In the genomic region with DNA sequence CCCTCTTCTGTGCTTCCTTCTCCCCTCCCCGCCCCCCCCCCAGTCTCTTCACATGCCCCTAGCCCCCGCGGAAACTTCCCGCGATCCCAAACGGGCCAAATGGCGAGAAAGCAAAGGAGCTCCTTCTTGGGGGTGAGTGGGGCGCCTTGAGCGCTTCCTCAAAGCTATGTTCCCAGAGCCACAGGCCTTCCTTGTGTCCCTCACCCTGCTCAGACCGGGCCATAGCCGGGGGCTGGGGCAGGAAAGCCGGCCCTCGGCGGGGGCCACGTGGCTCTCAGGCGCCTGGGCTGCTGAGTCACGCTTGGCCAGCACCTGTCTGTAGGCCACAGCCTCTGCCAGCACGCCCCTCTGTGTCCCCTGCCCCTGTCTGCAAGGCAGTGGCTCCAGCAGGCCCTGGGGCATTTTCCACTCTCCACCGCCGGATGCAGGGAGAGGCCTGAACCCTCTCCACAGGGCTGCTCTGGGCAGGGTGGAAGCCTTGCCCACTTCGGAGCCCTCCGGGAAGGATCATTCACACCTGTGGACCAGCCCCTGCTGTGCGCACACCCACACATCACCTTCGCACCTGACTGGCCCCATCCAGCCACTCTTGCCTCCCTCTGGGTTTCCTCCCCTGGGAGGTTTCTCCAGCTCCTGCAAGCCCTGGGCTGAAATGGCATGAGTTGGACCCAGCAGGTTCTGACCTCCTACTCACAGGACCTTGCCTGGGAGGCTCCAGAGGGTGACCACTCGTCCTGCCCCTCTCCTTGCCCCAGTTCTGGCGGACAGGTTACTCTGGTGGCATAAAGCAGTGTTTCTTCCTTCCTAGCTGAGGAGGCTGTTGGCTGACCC, we compare ENCODE assay signal across 7 cellular contexts. TPM values are rescaled to one million over a fixed set of nuclear protein-coding genes. Genes with fewer than 3 reads are reported as not detected.
A peak's percentile ranks its signal among the peaks of the same experiment; 100 is the strongest.
DNase-seq lines count a peak whose midpoint lies in the region; ATAC-seq, FAIRE-seq and TF ChIP-seq lines count a peak whose summit lies in the region.

No MANE protein-coding gene starts in this region.

- no peaks in the 10 kb centered on the region for H3K9me1 ChIP-seq in keratinocyte (ENCODE audit: control insufficient read depth, extremely low read depth, insufficient read depth, low read length)

- CTCF ChIA-PET in mammary epithelial cell (lab: Charles Lee; ENCODE audit: low non-redundant PET) = interaction anchor here (0.8 kb wide), 1 partner anchor 24 kb away, joined by 3 read pairs; no protein-coding TSS in a partner anchor

- H2AFZ ChIP-seq in mammary epithelial cell (ENCODE audit: low read depth, low read length) (peak overlapping the region; percentile 59), keratinocyte (ENCODE audit: control insufficient read depth, low read length) (peak overlapping the region; percentile 51)

- BruUV-seq in mammary epithelial cell (replicated peaks; lab: Mats Ljungman, UMichigan) = no TSS peak

- H3K36me3 ChIP-seq in SJCRH30 = peaks cover 14% of the 10 kb centered on the region
- peaks cover 14% of the 10 kb centered on the region for H3K36me3 ChIP-seq in mammary epithelial cell (ENCODE audit: insufficient read depth, low read length)
- peaks cover 16 to 18% of the 10 kb centered on the region in 2 experiments for H3K36me3 ChIP-seq in keratinocyte (ENCODE audit: control insufficient read depth in 2 of 2, extremely low read depth in 1 of 2, insufficient read depth in 2 of 2, low read length in 2 of 2)
- peaks cover 22 to 31% (median 27%) of the 10 kb centered on the region in 3 donors for H3K36me3 ChIP-seq in skeletal muscle tissue (ENCODE audit: control insufficient read depth in 3 of 3, insufficient read depth in 3 of 3, low read length in 3 of 3)

- DNase-seq in ELR (ENCODE audit: low read depth) = peak; percentile 84
- peak; percentile 91 to 95 for DNase-seq in SJCRH30
- DNase-seq in mammary epithelial cell = peak; percentile 52
- DNase-seq in keratinocyte (ENCODE audit: low read depth, low spot score) = no peak
- no peak for DNase-seq in KG1 (lab: John Stamatoyannopoulos, UW)

- in situ Hi-C loops in mammary epithelial cell (cut with MboI; ENCODE audit: low sequenced_read_pairs in 2 of 2) = no loop called here

- intact Hi-C loops in mammary epithelial cell (cut with micrococcal nuclease) = no loop called here

- H3K27ac ChIP-seq in SJCRH30 = peak overlapping the region; percentile 96
- H3K27ac ChIP-seq in mammary epithelial cell (ENCODE audit: insufficient read depth, low read depth, low read length) = peak overlapping the region; percentile 64
- H3K27ac ChIP-seq in keratinocyte (ENCODE audit: control insufficient read depth, insufficient read depth, low read length) = peak overlapping the region; percentile 87
- peak overlapping the region; percentile 99 for H3K27ac ChIP-seq in skeletal muscle tissue (ENCODE audit: low read depth, low read length)

- ATAC-seq in HG02642 (IDR thresholded peaks at IDR 0.05; ENCODE audit: poor library complexity, unreplicated experiment) = peak; percentile 22

- dilution Hi-C loops in mammary epithelial cell (cut with HindIII; ENCODE audit: low sequenced_read_pairs) = no loop called here
- dilution Hi-C loops in keratinocyte (cut with MboI; ENCODE audit: extremely low pct_ligation_motif_present, low sequenced_read_pairs) = no loop called here

- H3K9ac ChIP-seq in mammary epithelial cell (ENCODE audit: insufficient read depth, low read length) = peak overlapping the region; percentile 33
- peak overlapping the region; percentile 93 for H3K9ac ChIP-seq in keratinocyte (ENCODE audit: control insufficient read depth, extremely low read depth, insufficient read depth, low read length)
- H3K9ac ChIP-seq in skeletal muscle tissue (ENCODE audit: low read depth in 1 of 3, low read length in 3 of 3) = peak overlapping the region; percentile 95 to 100 (median 100)

- H3K4me2 ChIP-seq in mammary epithelial cell (ENCODE audit: insufficient read depth, low read depth, low read length) = peak overlapping the region; percentile 50
- H3K4me2 ChIP-seq in keratinocyte (ENCODE audit: control insufficient read depth, extremely low read depth, insufficient read depth, low read depth, low read length) = peak overlapping the region; percentile 88

- TF ChIP-seq CTCF in mammary epithelial cell (conservative IDR thresholded peaks at IDR 0.05 in 1 of 2, IDR thresholded peaks at IDR 0.05 in 1 of 2; ENCODE audit: extremely low read depth in 1 of 2, insufficient read depth in 1 of 2, low read depth in 1 of 2, low read length in 2 of 2) = no peak
- no peak for TF ChIP-seq CTCF in keratinocyte (optimal IDR thresholded peaks at IDR 0.05 in 1 of 3, IDR thresholded peaks at IDR 0.05 in 1 of 3, conservative IDR thresholded peaks at IDR 0.05 in 1 of 3; ENCODE audit: extremely low read depth in 1 of 3, insufficient read depth in 2 of 3, low read length in 3 of 3)

- no peaks in the 10 kb centered on the region for H3K27me3 ChIP-seq in SJCRH30
- no peaks in the 10 kb centered on the region for H3K27me3 ChIP-seq in mammary epithelial cell (ENCODE audit: insufficient read depth, low read length)
- no peaks in the 10 kb centered on the region for H3K27me3 ChIP-seq in keratinocyte (ENCODE audit: control insufficient read depth, extremely low read depth, insufficient read depth, low read length)
- H3K27me3 ChIP-seq in skeletal muscle tissue (ENCODE audit: control insufficient read depth in 3 of 3, insufficient read depth in 3 of 3, low read length in 3 of 3) = no peaks in the 10 kb centered on the region

- H4K20me1 ChIP-seq in mammary epithelial cell (ENCODE audit: insufficient read depth, low read length) (no peaks in the 10 kb centered on the region), keratinocyte (ENCODE audit: control insufficient read depth, extremely low read depth, insufficient read depth, low read length) (peaks cover 19% of the 10 kb centered on the region)

- H3K4me3 ChIP-seq in SJCRH30 (peak overlapping the region; percentile 95), mammary epithelial cell (replicated peaks in 1 of 3; ENCODE audit: insufficient read depth in 1 of 3, low read depth in 2 of 3, low read length in 3 of 3) (no peak overlapping the region), keratinocyte (ENCODE audit: control insufficient read depth in 2 of 3, extremely low read depth in 1 of 3, insufficient read depth in 2 of 3, low read depth in 1 of 3, low read length in 3 of 3) (no peak overlapping the region), skeletal muscle tissue (ENCODE audit: low read length in 3 of 3) (peak overlapping the region; percentile 83 to 94 (median 93))

- H3K4me1 ChIP-seq in SJCRH30 (peaks cover 25% of the 10 kb centered on the region), mammary epithelial cell (ENCODE audit: insufficient read depth, low read length) (peaks cover 36% of the 10 kb centered on the region), keratinocyte (ENCODE audit: control insufficient read depth, extremely low read depth, insufficient read depth, low read length) (peaks cover 32% of the 10 kb centered on the region), skeletal muscle tissue (ENCODE audit: control insufficient read depth in 3 of 3, insufficient read depth in 3 of 3, low read length in 3 of 3) (peaks cover 53 to 60% (median 59%) of the 10 kb centered on the region in 3 donors)

- no peak for FAIRE-seq in keratinocyte (lab: Jason Lieb, UNC)

- 8% methylated on average over 7 of the region's 26 CpGs for WGBS in mammary epithelial cell (ENCODE audit: low coverage, missing lambda C conversion rate)

- H3K79me2 ChIP-seq in mammary epithelial cell (ENCODE audit: insufficient read depth, low read length) (peaks cover 38% of the 10 kb centered on the region), keratinocyte (ENCODE audit: control insufficient read depth, insufficient read depth, low read length) (peaks cover 23% of the 10 kb centered on the region)

- H3K9me3 ChIP-seq in SJCRH30 (replicated peaks) (no peaks in the 10 kb centered on the region), mammary epithelial cell (replicated peaks; ENCODE audit: insufficient read depth, low read length) (no peaks in the 10 kb centered on the region), keratinocyte (ENCODE audit: control insufficient read depth, low read depth, low read length) (no peaks in the 10 kb centered on the region), skeletal muscle tissue (ENCODE audit: control insufficient read depth in 3 of 3, low read length in 3 of 3) (no peaks in the 10 kb centered on the region)

RNA-seq across cellular contexts. Expression of gene SQSTM1, which starts 1.2 kb away (rescaled TPM):
- 64.9 and 65.8 TPM in 2 replicates for total RNA-seq in SJCRH30 (2014; rRNA removed; shearing (Covaris generic))
- total RNA-seq in mammary epithelial cell (100 to 1,000 TPM; 230 to 379 TPM), skeletal muscle tissue (54.8 TPM)
- polyA plus RNA-seq in mammary epithelial cell (84.0 TPM), keratinocyte (75.7 to 170 TPM (median 116 TPM) in 3 replicates)
- polyA minus RNA-seq in mammary epithelial cell (66.6 TPM), keratinocyte (75.7 to 129 TPM (median 109 TPM) in 3 replicates)
- 213 TPM for polyA plus RNA-seq in keratinocyte (2011; ENCODE audit: low read depth)
- 114 and 159 TPM in 2 replicates for polyA plus RNA-seq in keratinocyte (2011; cell fraction: cytosol; rRNA removed)
- 252 and 279 TPM in 2 replicates for polyA plus RNA-seq in keratinocyte (2011; cell fraction: nucleus; rRNA removed)
- polyA plus RNA-seq in keratinocyte (2012; ENCODE audit: low replicate concordance) = 242 and 584 TPM in 2 replicates
- polyA minus RNA-seq in keratinocyte (2011; cell fraction: cytosol; rRNA and poly(A)+ RNA removed) = 346 TPM
- polyA minus RNA-seq in keratinocyte (2011; cell fraction: nucleus; rRNA and poly(A)+ RNA removed) = 576 and 665 TPM in 2 replicates

RNA-seq across cellular contexts. Expression of gene MGAT4B, which starts 12.8 kb away (rescaled TPM):
- total RNA-seq in SJCRH30 (2014; rRNA removed; shearing (Covaris generic)) = 55.5 and 60.5 TPM in 2 replicates
- 100 to 1,000 TPM in 1 of 2 donors, 10 to 100 TPM in 1; 88.0 to 143 TPM for total RNA-seq in mammary epithelial cell
- polyA plus RNA-seq in mammary epithelial cell = 157 TPM
- polyA minus RNA-seq in mammary epithelial cell = 181 TPM
- 69.8 to 173 TPM (median 89.1 TPM) in 3 replicates for polyA plus RNA-seq in keratinocyte
- polyA plus RNA-seq in keratinocyte (2011; ENCODE audit: low read depth) = 177 TPM
- 126 and 152 TPM in 2 replicates for polyA plus RNA-seq in keratinocyte (2011; cell fraction: cytosol; rRNA removed)
- 227 and 261 TPM in 2 replicates for polyA plus RNA-seq in keratinocyte (2011; cell fraction: nucleus; rRNA removed)
- polyA plus RNA-seq in keratinocyte (2012; ENCODE audit: low replicate concordance) = 106 and 109 TPM in 2 replicates
- 108 to 245 TPM (median 131 TPM) in 3 replicates for polyA minus RNA-seq in keratinocyte
- 213 TPM for polyA minus RNA-seq in keratinocyte (2011; cell fraction: cytosol; rRNA and poly(A)+ RNA removed)
- polyA minus RNA-seq in keratinocyte (2011; cell fraction: nucleus; rRNA and poly(A)+ RNA removed) = 109 and 127 TPM in 2 replicates
- 32.4 TPM for total RNA-seq in skeletal muscle tissue

RNA-seq across cellular contexts. Expression of gene LTC4S, which starts 25.7 kb away (rescaled TPM):
- not detected in 2 replicates for total RNA-seq in SJCRH30 (2014; rRNA removed; shearing (Covaris generic))
- total RNA-seq in mammary epithelial cell (under 1 TPM; 0.50 to 0.82 TPM), skeletal muscle tissue (3.7 TPM)
- polyA plus RNA-seq in mammary epithelial cell (0.29 TPM), keratinocyte (0.30 TPM in 1 of 3 replicates, not detected in the others)
- polyA minus RNA-seq in mammary epithelial cell (not detected), keratinocyte (not detected in 3 replicates)
- polyA plus RNA-seq in keratinocyte (2011; ENCODE audit: low read depth) = not detected
- polyA plus RNA-seq in keratinocyte (2011; cell fraction: cytosol; rRNA removed) = 0.27 TPM in 1 of 2 replicates, not detected in the other
- not detected in 2 replicates for polyA plus RNA-seq in keratinocyte (2011; cell fraction: nucleus; rRNA removed)
- 0.32 and 0.61 TPM in 2 replicates for polyA plus RNA-seq in keratinocyte (2012; ENCODE audit: low replicate concordance)
- not detected for polyA minus RNA-seq in keratinocyte (2011; cell fraction: cytosol; rRNA and poly(A)+ RNA removed)
- polyA minus RNA-seq in keratinocyte (2011; cell fraction: nucleus; rRNA and poly(A)+ RNA removed) = not detected in 2 replicates

RNA-seq across cellular contexts. Expression of gene MRNIP, which starts 39.1 kb away (rescaled TPM):
- 10.3 and 15.3 TPM in 2 replicates for total RNA-seq in SJCRH30 (2014; rRNA removed; shearing (Covaris generic))
- total RNA-seq in mammary epithelial cell = 10 to 100 TPM in 1 of 2 donors, 1 to 10 TPM in 1; 9.5 to 20.4 TPM
- 11.6 TPM for polyA plus RNA-seq in mammary epithelial cell
- 7.5 TPM for polyA minus RNA-seq in mammary epithelial cell
- 12.3 to 19.9 TPM (median 14.9 TPM) in 3 replicates for polyA plus RNA-seq in keratinocyte
- 10.0 TPM for polyA plus RNA-seq in keratinocyte (2011; ENCODE audit: low read depth)
- 5.1 and 5.7 TPM in 2 replicates for polyA plus RNA-seq in keratinocyte (2011; cell fraction: cytosol; rRNA removed)
- 97.9 and 116 TPM in 2 replicates for polyA plus RNA-seq in keratinocyte (2011; cell fraction: nucleus; rRNA removed)
- 10.0 and 27.9 TPM in 2 replicates for polyA plus RNA-seq in keratinocyte (2012; ENCODE audit: low replicate concordance)
- polyA minus RNA-seq in keratinocyte = 7.6 to 12.9 TPM (median 12.3 TPM) in 3 replicates
- polyA minus RNA-seq in keratinocyte (2011; cell fraction: cytosol; rRNA and poly(A)+ RNA removed) = 3.3 TPM
- polyA minus RNA-seq in keratinocyte (2011; cell fraction: nucleus; rRNA and poly(A)+ RNA removed) = 9.5 and 21.6 TPM in 2 replicates
- 21.4 TPM for total RNA-seq in skeletal muscle tissue

Comparison
In these comparisons a context has a peak if more than half of its experiments do, and no peak if none do; other contexts are left out.
1. DNase-seq: peak in ELR (single experiment), SJCRH30 (2 of 2) and mammary epithelial cell (single experiment); none in keratinocyte (single experiment) and KG1 (single experiment).
2. H3K4me3 ChIP-seq: peak in SJCRH30 (single experiment) and skeletal muscle tissue (3 of 3); none in mammary epithelial cell (0 of 3) and keratinocyte (0 of 3).
3. H3K9ac ChIP-seq: peak in every context shown above with its lines; median percentile 100 in skeletal muscle tissue; 93 in keratinocyte; 33 in mammary epithelial cell.
4. Peak in every context shown above with its lines, with median percentiles within 50 percentile points of each other: H3K27ac ChIP-seq.